In the genomic region with DNA sequence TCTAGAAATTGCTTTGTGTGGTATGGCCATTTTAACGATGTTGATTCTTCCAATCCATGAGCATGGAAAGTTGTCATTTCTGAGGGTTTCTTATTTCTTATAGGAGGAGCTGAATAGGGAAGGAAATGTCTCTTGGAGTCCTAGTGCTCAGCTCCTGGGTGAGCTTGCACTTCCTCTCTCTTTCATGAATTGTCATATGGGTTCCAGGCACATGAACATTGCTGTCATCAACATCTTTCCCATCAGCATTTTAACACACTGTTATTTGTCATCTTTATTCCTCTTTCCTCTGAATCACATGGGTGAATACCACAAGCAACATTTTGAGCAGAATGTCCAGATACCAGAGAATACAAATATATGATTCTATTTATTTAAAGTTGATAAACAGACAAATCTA, we compare ENCODE assay signal across 23 cellular contexts. TPM values are rescaled to one million over a fixed set of nuclear protein-coding genes. Genes with fewer than 3 reads are reported as not detected.
DNase-seq lines count a peak whose midpoint lies in the region; ATAC-seq and TF ChIP-seq lines count a peak whose summit lies in the region.
"Had no signal": no experiment of that assay in that cellular context is flagged by ENCODE, and none has a peak within 500 bp of the region (broad histone marks: within the 10 kb centered on the region; RNA-seq: fewer than 3 reads in every experiment).

No MANE protein-coding gene starts in this region.

- H3K36me3 ChIP-seq in right atrium auricular region (no peaks in the 10 kb centered on the region), skeletal muscle tissue (ENCODE audit: control insufficient read depth in 3 of 3, insufficient read depth in 3 of 3, low read length in 3 of 3) (no peaks in the 10 kb centered on the region)
- H3K36me3 ChIP-seq: HAP-1, suprapubic skin, vagina had no signal

- no peak for TF ChIP-seq CTCF in right atrium auricular region (IDR thresholded peaks at IDR 0.05)

- DNase-seq in Right ventricle myocardium inferior (ENCODE audit: missing footprints) (no peak), right atrium auricular region (ENCODE audit: low spot score) (no peak), Kasumi-1 (lab: John Stamatoyannopoulos, UW) (peak; percentile 48 to 56), left cardiac atrium (no peak), dermis blood vessel endothelial cell (no peak), GM19240 (ENCODE audit: insufficient read length, low spot score) (no peak)
- DNase-seq: C1 segment of cervical spinal cord; effector memory CD4-positive, alpha-beta T cell; foreskin keratinocyte; kidney; mesenchymal stem cell; NCI-H1436; NCI-H510A treated with DMSO at 0.1 percent for 48 hours; right cardiac atrium; RPMI8226; stimulated activated CD4-positive, alpha-beta T cell treated with anti-CD3 and anti-CD28 coated beads, Interleukin-15, amount 100 ng/mL, for 24 hours had no signal

- H3K9me3 ChIP-seq in right atrium auricular region = peaks cover 0 to 2% of the 10 kb centered on the region in 2 donors
- H3K9me3 ChIP-seq in skeletal muscle tissue (ENCODE audit: control insufficient read depth in 3 of 3, low read length in 3 of 3) = peaks cover 0 to 3% (median 0%) of the 10 kb centered on the region in 3 donors
- H3K9me3 ChIP-seq: HAP-1, suprapubic skin, vagina had no signal

- no peak overlapping the region for H3K9ac ChIP-seq in skeletal muscle tissue (ENCODE audit: low read depth in 1 of 3, low read length in 3 of 3)

- ATAC-seq in Right ventricle myocardium inferior (peak; percentile 50), left cardiac atrium (peak; percentile 57 to 61), HG03039 (IDR thresholded peaks at IDR 0.05; ENCODE audit: unreplicated experiment) (no peak)
- ATAC-seq: foreskin keratinocyte had no signal

- intact Hi-C loops in Right ventricle myocardium inferior (cut with DNase I) (no loop called here), left cardiac atrium (cut with DNase I) (no loop called here)

- no peaks in the 10 kb centered on the region for H3K4me1 ChIP-seq in right atrium auricular region
- H3K4me1 ChIP-seq in skeletal muscle tissue (ENCODE audit: control insufficient read depth in 3 of 3, insufficient read depth in 3 of 3, low read length in 3 of 3) = no peaks in the 10 kb centered on the region
- H3K4me1 ChIP-seq: foreskin keratinocyte, HAP-1, suprapubic skin, vagina had no signal

- H3K27ac ChIP-seq in right atrium auricular region (no peak overlapping the region), skeletal muscle tissue (ENCODE audit: low read depth, low read length) (peak overlapping the region; percentile 60)
- H3K27ac ChIP-seq: foreskin keratinocyte, suprapubic skin, vagina had no signal

- H3K27me3 ChIP-seq in right atrium auricular region (no peaks in the 10 kb centered on the region), skeletal muscle tissue (ENCODE audit: control insufficient read depth in 3 of 3, insufficient read depth in 3 of 3, low read length in 3 of 3) (no peaks in the 10 kb centered on the region)
- H3K27me3 ChIP-seq: suprapubic skin, vagina had no signal

- no peak overlapping the region for H3K4me3 ChIP-seq in right atrium auricular region
- H3K4me3 ChIP-seq in skeletal muscle tissue (ENCODE audit: low read length in 3 of 3) = no peak overlapping the region
- H3K4me3 ChIP-seq: HAP-1, suprapubic skin, vagina had no signal

RNA-seq across cellular contexts. Expression of a gene that starts 23.4 kb away (rescaled TPM):
- 0.46 TPM for total RNA-seq in Right ventricle myocardium inferior
- total RNA-seq in right atrium auricular region = 1 to 10 TPM in 1 of 2 donors, under 1 TPM in 1; 0.19 to 1.3 TPM
- total RNA-seq in left cardiac atrium = 1 to 10 TPM in 1 of 2 donors, under 1 TPM in 1; 0.55 to 1.4 TPM
- total RNA-seq in skeletal muscle tissue = 0.52 TPM
- total RNA-seq in dermis blood vessel endothelial cell = not detected in 2 replicates
- total RNA-seq: cerebellum, foreskin keratinocyte, osteocyte had no signal

Comparison
In these comparisons a context has a peak if more than half of its experiments do, and no peak if none do; other contexts are left out.
1. DNase-seq: peak in Kasumi-1 (2 of 2); none in Right ventricle myocardium inferior (single experiment), right atrium auricular region (single experiment), left cardiac atrium (single experiment), dermis blood vessel endothelial cell (single experiment) and GM19240 (single experiment).